11 cellular contexts compared by ENCODE assay signal in the genomic region with DNA sequence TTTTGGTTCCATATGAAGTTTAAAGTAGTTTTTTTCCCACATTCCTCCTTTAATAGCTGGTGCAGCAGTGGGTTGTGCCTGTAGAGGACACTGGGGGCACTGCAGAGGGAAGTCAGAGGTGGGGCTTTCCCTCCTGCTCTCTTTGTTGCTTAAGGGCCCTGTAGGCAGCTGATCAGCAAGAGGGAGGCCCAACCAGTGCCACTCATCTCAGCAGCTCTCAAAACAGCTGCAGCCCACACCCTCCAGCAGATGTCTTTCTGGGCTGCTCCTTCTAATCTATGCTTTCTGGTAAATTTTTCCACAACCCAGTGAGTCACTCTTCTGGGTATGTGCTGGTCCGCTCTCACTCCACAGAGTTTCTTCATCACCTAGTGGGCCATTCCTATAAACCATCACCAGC.
DNase-seq lines count a peak whose midpoint lies in the region; ATAC-seq and TF ChIP-seq lines count a peak whose summit lies in the region.
"Had no signal": no experiment of that assay in that cellular context is flagged by ENCODE, and none has a peak within 500 bp of the region (broad histone marks: within the 10 kb centered on the region; RNA-seq: fewer than 3 reads in every experiment).

No MANE protein-coding gene starts in this region.

- H3K27me3 Mint-ChIP-seq in type B pancreatic cell, result no peaks in the 10 kb centered on the region

- peak; percentile 92 for DNase-seq in GM04503 (ENCODE audit: low read depth)
- DNase-seq in NT2/D1 (ENCODE audit: low read depth, low spot score), result peak; percentile 40
- peak; percentile 49 for DNase-seq in epithelial cell of proximal tubule (ENCODE audit: low read depth)
- peak; percentile 35 for DNase-seq in occipital lobe (lab: John Stamatoyannopoulos, UW)
- DNase-seq in type B pancreatic cell (ENCODE audit: extremely low spot score, unreplicated experiment), result no peak
- no peak for DNase-seq in NCI-H2107 treated with DMSO at 0.1 percent for 48 hours (lab: John Stamatoyannopoulos, UW; ENCODE audit: unreplicated experiment)
- no peak for DNase-seq in stimulated activated naive CD4-positive, alpha-beta T cell (lab: John Stamatoyannopoulos, UW)

- no peak for ATAC-seq in GM19463 (IDR thresholded peaks at IDR 0.05; ENCODE audit: unreplicated experiment)
- ATAC-seq: K562 had no signal

- H3K27me3 ChIP-seq in NT2/D1 (ENCODE audit: insufficient read depth, insufficient read length), result no peaks in the 10 kb centered on the region

- no peak overlapping the region for H3K4me3 Mint-ChIP-seq in type B pancreatic cell
- H3K4me3 Mint-ChIP-seq: activated T-helper 1 cell treated with anti-CD3 and anti-CD28 coated beads, Interleukin-12 subunit alpha, Interleukin-12 subunit beta, Interleukin-2, Interleukin-4 antibody, amounts not matched to agents 30 ng/mL and 10 ng/mL and 1 ng/mL, durations not matched to agents 14 hours and 24 hours and 36 hours had no signal

- H3K4me1 ChIP-seq in NT2/D1 (ENCODE audit: insufficient read depth, insufficient read length), result no peaks in the 10 kb centered on the region

- peaks cover 16% of the 10 kb centered on the region for H3K9me3 Mint-ChIP-seq in type B pancreatic cell

- TF ChIP-seq CTCF in epithelial cell of proximal tubule (conservative IDR thresholded peaks at IDR 0.05; ENCODE audit: low read depth, low read length) (peak; percentile 26), type B pancreatic cell (conservative IDR thresholded peaks at IDR 0.05) (no peak)

- no peaks in the 10 kb centered on the region for H3K36me3 ChIP-seq in NT2/D1 (ENCODE audit: insufficient read depth, insufficient read length, low read length)

- H3K9ac ChIP-seq in NT2/D1 (ENCODE audit: insufficient read length, low read depth), result no peak overlapping the region

- H3K36me3 Mint-ChIP-seq in type B pancreatic cell, result peaks cover 28% of the 10 kb centered on the region

- peaks cover 6% of the 10 kb centered on the region for H3K4me1 Mint-ChIP-seq in type B pancreatic cell (ENCODE audit: unreplicated experiment)

- H3K4me3 ChIP-seq in NT2/D1 (ENCODE audit: insufficient read length, low read depth) (no peak overlapping the region), epithelial cell of proximal tubule (ENCODE audit: low read depth, low read length) (no peak overlapping the region)
- H3K4me3 ChIP-seq: K562, SK-N-MC had no signal

- H3K27ac Mint-ChIP-seq in type B pancreatic cell, result no peak overlapping the region
- H3K27ac Mint-ChIP-seq: activated T-helper 1 cell treated with anti-CD3 and anti-CD28 coated beads, Interleukin-12 subunit alpha, Interleukin-12 subunit beta, Interleukin-2, Interleukin-4 antibody, amounts not matched to agents 30 ng/mL and 10 ng/mL and 1 ng/mL, durations not matched to agents 14 hours and 24 hours and 36 hours had no signal

- H3K9me3 ChIP-seq in NT2/D1 (ENCODE audit: insufficient read depth, low read length), result no peaks in the 10 kb centered on the region

Comparison
In these comparisons a context has a peak if more than half of its experiments do, and no peak if none do; other contexts are left out.
1. DNase-seq: peak in GM04503 (single experiment), NT2/D1 (single experiment), epithelial cell of proximal tubule (single experiment) and occipital lobe (single experiment); none in type B pancreatic cell (single experiment), NCI-H2107 treated with DMSO at 0.1 percent for 48 hours (single experiment) and stimulated activated naive CD4-positive, alpha-beta T cell (0 of 6).